Comparison of ENCODE assay signal across 9 cellular contexts in genomic region chr5:149133795-149134777, GRCh38. TPM values are rescaled to one million over a fixed set of nuclear protein-coding genes. Genes with fewer than 3 reads are reported as not detected.
DNase-seq lines count a peak whose midpoint lies in the region; ATAC-seq and TF ChIP-seq lines count a peak whose summit lies in the region.
"Had no signal": no experiment of that assay in that cellular context is flagged by ENCODE, and none has a peak within 500 bp of the region (broad histone marks: within the 10 kb centered on the region; RNA-seq: fewer than 3 reads in every experiment).

No MANE protein-coding gene starts in this region.

- H3K4me3 ChIP-seq in fibroblast of pulmonary artery (replicated peaks; ENCODE audit: low read depth, low read length) (no peak overlapping the region), HAP-1 (no peak overlapping the region)

- peaks cover 5% of the 10 kb centered on the region for H3K27me3 ChIP-seq in HAP-1 (ENCODE audit: low read depth)

- no peaks in the 10 kb centered on the region for H3K9me3 ChIP-seq in HAP-1

- DNase-seq in ELR (ENCODE audit: low read depth) (peak; percentile 98), RKO (ENCODE audit: low spot score) (peak; percentile 82), fibroblast of pulmonary artery (ENCODE audit: low read depth) (peak; percentile 82), posterior vena cava (ENCODE audit: low spot score) (peak; percentile 89), HAP-1 (ENCODE audit: low spot score in 2 of 2) (no peak), iPS-NIHi11 (ENCODE audit: low spot score) (no peak), DMS153 (lab: John Stamatoyannopoulos, UW) (no peak)
- DNase-seq: NCI-H510A had no signal

- in situ Hi-C loops in HAP-1 (cut with MboI; ENCODE audit: low sequenced_read_pairs), result loop anchor here (25.0 kb wide), 1 partner anchor 428 kb away; the partner anchor contains the start of gene CSNK1A1

- ATAC-seq in HG03460 (IDR thresholded peaks at IDR 0.05; ENCODE audit: unreplicated experiment), result no peak

- intact Hi-C loops in posterior vena cava (cut with DNase I), result no loop called here

- no peaks in the 10 kb centered on the region for H3K4me1 ChIP-seq in HAP-1

- no peak for TF ChIP-seq CTCF in fibroblast of pulmonary artery (IDR thresholded peaks at IDR 0.05; ENCODE audit: low read length, missing control alignments)

- no peaks in the 10 kb centered on the region for H3K36me3 ChIP-seq in HAP-1 (replicated peaks)

RNA-seq across cellular contexts. Expression of gene ABLIM3, which starts 7.2 kb away (rescaled TPM):
- total RNA-seq in posterior vena cava, result 10 to 100 TPM; 31.4 to 45.4 TPM

Comparison
In these comparisons a context has a peak if more than half of its experiments do, and no peak if none do; other contexts are left out.
1. DNase-seq: peak in ELR (single experiment), RKO (single experiment), fibroblast of pulmonary artery (single experiment) and posterior vena cava (single experiment); none in HAP-1 (0 of 2), iPS-NIHi11 (single experiment) and DMS153 (single experiment).